Comparison of ENCODE assay signal across 8 cellular contexts in genomic region chr7:134995239-134996096, GRCh38. TPM values are rescaled to one million over a fixed set of nuclear protein-coding genes. Genes with fewer than 3 reads are reported as not detected.
A peak's percentile ranks its signal among the peaks of the same experiment; 100 is the strongest.
DNase-seq lines count a peak whose midpoint lies in the region; ATAC-seq and TF ChIP-seq lines count a peak whose summit lies in the region.

No MANE protein-coding gene starts in this region.

- TF ChIP-seq CTCF in GM12865 (IDR thresholded peaks at IDR 0.05; ENCODE audit: insufficient read depth, low read depth, low read length, missing control alignments), result no peak
- TF ChIP-seq CTCF in GM20000 (IDR thresholded peaks at IDR 0.05; ENCODE audit: extremely low read depth, missing control alignments), result no peak
- TF ChIP-seq CTCF in right lobe of liver (IDR thresholded peaks at IDR 0.05), result no peak
- no peak for TF ChIP-seq CTCF in foreskin fibroblast (IDR thresholded peaks at IDR 0.05; ENCODE audit: low read depth, low read length)

- H3K27me3 ChIP-seq in right lobe of liver, result no peaks in the 10 kb centered on the region

- intact Hi-C loops in right lobe of liver (cut with DNase I), result no loop called here

- WGBS in right lobe of liver (ENCODE audit: insufficient coverage, low coverage, low lambda C conversion rate, missing lambda C conversion rate), result 56% methylated on average over 6 of the region's 6 CpGs

- H3K4me1 ChIP-seq in right lobe of liver, result peaks cover 0 to 54% (median 10%) of the 10 kb centered on the region in 4 donors

- H3K4me3 ChIP-seq in GM12865 (ENCODE audit: low read depth, low read length) (peak overlapping the region; percentile 44), right lobe of liver (no peak overlapping the region), foreskin fibroblast (ENCODE audit: low read depth in 1 of 2, low read length in 2 of 2) (no peak overlapping the region)

- no peaks in the 10 kb centered on the region for H3K36me3 ChIP-seq in right lobe of liver

- TF ChIP-seq POLR2A in right lobe of liver (IDR thresholded peaks at IDR 0.05), result no peak

- H3K9me3 ChIP-seq in right lobe of liver, result no peaks in the 10 kb centered on the region

- H3K27ac ChIP-seq in right lobe of liver, result peak overlapping the region in 2 of 3 donors; percentile 7 to 37

- ATAC-seq in HG03378 (IDR thresholded peaks at IDR 0.05; ENCODE audit: unreplicated experiment) (peak; percentile 35), right lobe of liver (peak in 2 of 4 donors; percentile 2 to 13)

- DNase-seq in GM12865 (ENCODE audit: low read depth) (peak; percentile 89), GM20000 (ENCODE audit: low spot score) (peak; percentile 38), right lobe of liver (no peak), NCI-H748 (lab: John Stamatoyannopoulos, UW; ENCODE audit: unreplicated experiment) (no peak), LoVo (ENCODE audit: low spot score) (no peak), foreskin fibroblast (no peak), NCI-H1048 (lab: John Stamatoyannopoulos, UW) (no peak)

RNA-seq across cellular contexts. Expression of gene AGBL3, which starts 9.2 kb away (rescaled TPM):
- total RNA-seq in right lobe of liver, result 1 to 10 TPM; 1.2 to 3.5 (median 2.2) TPM

Comparison
In these comparisons a context has a peak if more than half of its experiments do, and no peak if none do; other contexts are left out.
1. DNase-seq: peak in GM12865 (single experiment) and GM20000 (single experiment); none in right lobe of liver (0 of 3), NCI-H748 (single experiment), LoVo (single experiment), foreskin fibroblast (0 of 2) and NCI-H1048 (single experiment).